Comparison of ENCODE assay signal across 15 cellular contexts in the genomic region with DNA sequence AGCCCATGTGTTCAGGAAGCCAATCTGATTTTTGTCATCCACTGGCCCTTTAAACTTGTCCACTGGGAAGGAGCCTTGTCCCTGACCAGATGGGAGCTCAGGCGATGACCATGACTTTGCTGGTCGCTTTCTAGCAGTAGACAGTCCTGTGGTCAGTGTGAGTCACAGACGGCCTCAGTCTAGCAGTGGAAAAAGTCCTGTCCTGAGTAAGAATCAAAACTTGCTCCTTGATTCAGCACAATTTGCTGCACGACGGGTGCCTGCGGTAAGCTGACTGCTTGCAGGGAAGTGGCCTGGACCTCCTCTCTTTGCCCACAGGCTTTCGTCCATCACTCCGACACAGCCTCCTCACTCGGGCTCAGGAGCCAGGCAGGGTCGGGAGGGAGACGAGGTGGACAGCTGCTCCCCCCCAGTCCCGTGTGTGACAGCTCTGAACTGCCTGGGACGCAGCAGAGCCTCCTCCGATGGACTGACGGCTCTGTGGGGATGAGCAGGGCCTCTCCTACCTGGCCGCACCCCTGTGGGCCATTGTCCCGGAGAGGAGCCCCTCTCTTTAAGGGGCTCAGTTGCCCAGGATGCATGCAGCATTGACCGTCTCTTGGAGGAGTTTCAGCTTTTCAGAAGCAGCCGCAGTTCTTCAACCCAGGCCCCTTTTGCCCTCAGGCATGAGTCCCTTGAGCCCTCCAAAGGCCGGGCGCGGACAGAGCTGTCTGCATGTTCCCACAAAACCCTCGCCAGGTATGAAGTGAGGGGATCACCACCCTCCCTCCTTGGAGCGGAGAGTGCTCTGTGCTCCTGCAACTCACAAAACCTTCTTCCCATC.
A peak's percentile ranks its signal among the peaks of the same experiment; 100 is the strongest.
DNase-seq lines count a peak whose midpoint lies in the region; ATAC-seq and TF ChIP-seq lines count a peak whose summit lies in the region.
"Had no signal": no experiment of that assay in that cellular context is flagged by ENCODE, and none has a peak within 500 bp of the region (broad histone marks: within the 10 kb centered on the region; RNA-seq: fewer than 3 reads in every experiment).

No MANE protein-coding gene starts in this region.

- no peak overlapping the region for H3K4me2 ChIP-seq in mesenchymal stem cell (ENCODE audit: low read length, poor library complexity, severe bottlenecking)

- no peak overlapping the region for H3K23ac ChIP-seq in mesenchymal stem cell (ENCODE audit: low read length in 2 of 2)

- H3K4ac ChIP-seq in mesenchymal stem cell (ENCODE audit: low read depth in 1 of 2, low read length in 2 of 2) = no peak overlapping the region

- peaks cover 21% of the 10 kb centered on the region for H3K4me1 ChIP-seq in Panc1 (ENCODE audit: control insufficient read depth, insufficient read depth, low read length)
- peaks cover 0 to 14% (median 0%) of the 10 kb centered on the region in 4 donors for H3K4me1 ChIP-seq in sigmoid colon
- peaks cover 1% of the 10 kb centered on the region for H3K4me1 ChIP-seq in mesenchymal stem cell (ENCODE audit: control insufficient read depth, insufficient read depth, low read depth, low read length)
- H3K4me1 ChIP-seq: parathyroid adenoma had no signal

- WGBS in sigmoid colon, 2 donors = 90% methylated on average over 24 of the region's 24 CpGs
- WGBS in mesenchymal stem cell = 83% methylated on average over 24 of the region's 24 CpGs

- H3K4me3 ChIP-seq in Panc1 (ENCODE audit: low read depth in 2 of 2, low read length in 2 of 2) (no peak overlapping the region), sigmoid colon (no peak overlapping the region), mesenchymal stem cell (ENCODE audit: insufficient read depth in 1 of 2, low read depth in 1 of 2, low read length in 2 of 2) (no peak overlapping the region)

- no peak overlapping the region for H3K18ac ChIP-seq in mesenchymal stem cell (ENCODE audit: low read depth in 1 of 2, low read length in 2 of 2)

- H3K9me3 ChIP-seq in Panc1 (ENCODE audit: control insufficient read depth, insufficient read depth, low read depth, low read length) (peaks cover 7% of the 10 kb centered on the region; the same call in 1 of the 2 replicates), sigmoid colon (no peaks in the 10 kb centered on the region), mesenchymal stem cell (ENCODE audit: control insufficient read depth, low read length) (no peaks in the 10 kb centered on the region)

- ATAC-seq in Panc1 = 0 out of 2 replicates have a peak, but pooled peaks have one; percentile 18
- no peak for ATAC-seq in GM18498 (IDR thresholded peaks at IDR 0.05; ENCODE audit: unreplicated experiment)
- ATAC-seq: stimulated activated naive B cell treated with anti-CD40 and anti-IgM and Interleukin-4, amounts not matched to agents 10 μg/mL and 1 μg/mL and 100 μg/mL, for 72 hours had no signal

- H2BK12ac ChIP-seq in mesenchymal stem cell (ENCODE audit: low read length in 2 of 2) = no peak overlapping the region

- no peaks in the 10 kb centered on the region for H3K79me1 ChIP-seq in mesenchymal stem cell (replicated peaks; ENCODE audit: low read length, poor library complexity, severe bottlenecking)

- in situ Hi-C loops in Caki2 (cut with HindIII; ENCODE audit: low pct_unique_long_range_greater_than_20kb, low sequenced_read_pairs) = no loop called here
- in situ Hi-C loops in Panc1 (cut with HindIII; ENCODE audit: low pct_unique_long_range_greater_than_20kb, low sequenced_read_pairs) = no loop called here

- H4K8ac ChIP-seq in mesenchymal stem cell (ENCODE audit: low read length) = no peak overlapping the region

- BruUV-seq in Panc1 (replicated peaks; lab: Mats Ljungman, UMichigan) = no TSS peak

- POLR2A ChIA-PET in Panc1 (lab: Charles Lee) = no interaction called here

- no peak for TF ChIP-seq CTCF in Panc1 (IDR thresholded peaks at IDR 0.05)
- TF ChIP-seq CTCF in sigmoid colon (IDR thresholded peaks at IDR 0.05) = no peak

- H2AK5ac ChIP-seq in mesenchymal stem cell (ENCODE audit: low read length, severe bottlenecking) = no peak overlapping the region

- intact Hi-C loops in Panc1 (cut with micrococcal nuclease; ENCODE audit: unreplicated experiment) = no loop called here
- intact Hi-C loops in sigmoid colon (cut with DNase I) = no loop called here

- H2BK5ac ChIP-seq in mesenchymal stem cell (ENCODE audit: low read depth, low read length, poor library complexity, severe bottlenecking) = no peak overlapping the region

- peak; percentile 82 for DNase-seq in Caki2 (ENCODE audit: low read depth)
- no peak for DNase-seq in Panc1 (ENCODE audit: low read depth, low spot score)
- peak; percentile 59 for DNase-seq in dedifferentiated amniotic fluid mesenchymal stem cell (ENCODE audit: extremely low spot score)
- no peak for DNase-seq in sigmoid colon
- no peak for DNase-seq in mesenchymal stem cell
- no peak for DNase-seq in NCI-H1930 (lab: John Stamatoyannopoulos, UW)
- DNase-seq in NCI-H226 = no peak
- DNase-seq: activated CD4-positive, CD25-positive, alpha-beta regulatory T cell; CD4-positive, alpha-beta T cell; endodermal cell; MV-4-11; NCI-H524; stimulated activated naive B cell treated with anti-CD40 and anti-IgM and Interleukin-4, amounts not matched to agents 10 μg/mL and 1 μg/mL and 100 μg/mL, for 72 hours had no signal

- no peak overlapping the region for H3K14ac ChIP-seq in mesenchymal stem cell (ENCODE audit: low read length in 2 of 2)

- TF ChIP-seq EP300 in sigmoid colon (IDR thresholded peaks at IDR 0.05) = no peak

- H3K36me3 ChIP-seq in Panc1 (ENCODE audit: control insufficient read depth, insufficient read depth, low read length) (no peaks in the 10 kb centered on the region), sigmoid colon (no peaks in the 10 kb centered on the region), mesenchymal stem cell (ENCODE audit: control insufficient read depth in 1 of 2, insufficient read depth in 2 of 2, low read depth in 1 of 2, low read length in 2 of 2) (no peaks in the 10 kb centered on the region)

- H4K91ac ChIP-seq in mesenchymal stem cell (ENCODE audit: low read length) = no peak overlapping the region

- peak overlapping the region; percentile 93 for H3K27ac ChIP-seq in Panc1 (ENCODE audit: low read length)
- peak overlapping the region; percentile 41 to 65 (median 56) for H3K27ac ChIP-seq in sigmoid colon
- no peak overlapping the region for H3K27ac ChIP-seq in mesenchymal stem cell (ENCODE audit: low read length, poor library complexity, severe bottlenecking)
- H3K27ac ChIP-seq: parathyroid adenoma had no signal

- CTCF ChIA-PET in Panc1 (lab: Charles Lee) = no interaction called here

- no peak overlapping the region for H2BK15ac ChIP-seq in mesenchymal stem cell (ENCODE audit: low read depth, poor library complexity, severe bottlenecking)

- H3K27me3 ChIP-seq in Panc1 (ENCODE audit: control insufficient read depth, insufficient read depth, low read length) (no peaks in the 10 kb centered on the region), sigmoid colon (no peaks in the 10 kb centered on the region), mesenchymal stem cell (ENCODE audit: control insufficient read depth in 1 of 2, insufficient read depth in 1 of 2, low read length in 2 of 2) (peaks cover 0 to 62% of the 10 kb centered on the region in 2 experiments)

- no peak for TF ChIP-seq POLR2A in sigmoid colon (IDR thresholded peaks at IDR 0.05)

- no peak overlapping the region for H2AFZ ChIP-seq in mesenchymal stem cell (ENCODE audit: low read depth, low read length)
- H2AFZ ChIP-seq: parathyroid adenoma had no signal

- H3K9ac ChIP-seq in mesenchymal stem cell (ENCODE audit: low read length) = no peak overlapping the region
- H3K9ac ChIP-seq: parathyroid adenoma had no signal

- no peak overlapping the region for H2BK120ac ChIP-seq in mesenchymal stem cell (ENCODE audit: low read depth, low read length)

Comparison
In these comparisons a context has a peak if more than half of its experiments do, and no peak if none do; other contexts are left out.
1. DNase-seq: peak in Caki2 (single experiment) and dedifferentiated amniotic fluid mesenchymal stem cell (single experiment); none in Panc1 (single experiment), sigmoid colon (single experiment), mesenchymal stem cell (single experiment), NCI-H1930 (0 of 2) and NCI-H226 (single experiment).